Comparison of ENCODE assay signal across 10 cellular contexts in genomic region chr5:136054133-136054996, GRCh38. TPM values are rescaled to one million over a fixed set of nuclear protein-coding genes. Genes with fewer than 3 reads are reported as not detected.
DNase-seq lines count a peak whose midpoint lies in the region; ATAC-seq and TF ChIP-seq lines count a peak whose summit lies in the region.
"Had no signal": no experiment of that assay in that cellular context is flagged by ENCODE, and none has a peak within 500 bp of the region (broad histone marks: within the 10 kb centered on the region; RNA-seq: fewer than 3 reads in every experiment).

No MANE protein-coding gene starts in this region.

- H3K27ac Mint-ChIP-seq in osteocyte (ENCODE audit: unreplicated experiment): peak overlapping the region; percentile 74
- H3K27ac Mint-ChIP-seq in effector memory CD8-positive, alpha-beta T cell: no peak overlapping the region
- H3K27ac Mint-ChIP-seq: activated naive CD4-positive, alpha-beta T cell treated with anti-CD3 and anti-CD28 coated beads, Interleukin-2, amount 50 U/mL, for 72 hours had no signal

- no peak overlapping the region for H3K9ac ChIP-seq in Karpas-422 (ENCODE audit: low read length)

- peaks cover 65% of the 10 kb centered on the region for H3K36me3 ChIP-seq in ACC112 (ENCODE audit: insufficient read depth, low read length)
- H3K36me3 ChIP-seq in MG63: peaks cover 88% of the 10 kb centered on the region
- H3K36me3 ChIP-seq in Karpas-422 (ENCODE audit: insufficient read depth, low read length): no peaks in the 10 kb centered on the region

- H3K79me2 ChIP-seq in ACC112 (ENCODE audit: control insufficient read depth, insufficient read depth, low read length, unreplicated experiment): peaks cover 5% of the 10 kb centered on the region
- H3K79me2 ChIP-seq in Karpas-422 (ENCODE audit: low read length): no peaks in the 10 kb centered on the region

- no peaks in the 10 kb centered on the region for H4K20me1 ChIP-seq in Karpas-422 (ENCODE audit: insufficient read depth, low read depth, low read length)

- H3K27ac ChIP-seq in ACC112 (ENCODE audit: low read depth, low read length) (peak overlapping the region; percentile 89), Karpas-422 (ENCODE audit: low read length) (no peak overlapping the region)

- no peaks in the 10 kb centered on the region for H3K27me3 ChIP-seq in ACC112 (ENCODE audit: insufficient read depth, low read length)
- H3K27me3 ChIP-seq in MG63: no peaks in the 10 kb centered on the region
- no peaks in the 10 kb centered on the region for H3K27me3 ChIP-seq in Karpas-422 (ENCODE audit: low read length)

- no peak for TF ChIP-seq CTCF in osteocyte (IDR thresholded peaks at IDR 0.05)

- no peaks in the 10 kb centered on the region for H3K9me3 ChIP-seq in MG63
- H3K9me3 ChIP-seq in Karpas-422 (ENCODE audit: low read length): no peaks in the 10 kb centered on the region

- H3K4me1 ChIP-seq in ACC112 (ENCODE audit: control insufficient read depth, insufficient read depth, low read length, unreplicated experiment): peaks cover 81% of the 10 kb centered on the region
- H3K4me1 ChIP-seq in Karpas-422 (ENCODE audit: low read length): no peaks in the 10 kb centered on the region

- no peaks in the 10 kb centered on the region for H3K9me3 Mint-ChIP-seq in osteocyte (ENCODE audit: unreplicated experiment)
- H3K9me3 Mint-ChIP-seq in effector memory CD8-positive, alpha-beta T cell: no peaks in the 10 kb centered on the region
- H3K9me3 Mint-ChIP-seq: activated naive CD4-positive, alpha-beta T cell treated with anti-CD3 and anti-CD28 coated beads, Interleukin-2, amount 50 U/mL, for 72 hours had no signal

- no peaks in the 10 kb centered on the region for H3K9me2 ChIP-seq in Karpas-422 (replicated peaks; ENCODE audit: insufficient read depth, low read length)

- peaks cover 58% of the 10 kb centered on the region for H3K4me1 Mint-ChIP-seq in osteocyte (ENCODE audit: unreplicated experiment)
- H3K4me1 Mint-ChIP-seq in effector memory CD8-positive, alpha-beta T cell (ENCODE audit: low read depth in 2 of 2): no peaks in the 10 kb centered on the region

- no peak for ATAC-seq in effector memory CD8-positive, alpha-beta T cell (replicated peaks)

- H3K36me3 Mint-ChIP-seq in osteocyte (ENCODE audit: unreplicated experiment): peaks cover 19% of the 10 kb centered on the region
- H3K36me3 Mint-ChIP-seq in effector memory CD8-positive, alpha-beta T cell (ENCODE audit: insufficient read depth): peaks cover 7% of the 10 kb centered on the region
- H3K36me3 Mint-ChIP-seq: activated naive CD4-positive, alpha-beta T cell treated with anti-CD3 and anti-CD28 coated beads, Interleukin-2, amount 50 U/mL, for 72 hours had no signal

- H3K4me3 Mint-ChIP-seq in osteocyte (ENCODE audit: unreplicated experiment): no peak overlapping the region
- no peak overlapping the region for H3K4me3 Mint-ChIP-seq in effector memory CD8-positive, alpha-beta T cell

- H3K27me3 Mint-ChIP-seq in osteocyte (ENCODE audit: unreplicated experiment): no peaks in the 10 kb centered on the region
- H3K27me3 Mint-ChIP-seq in effector memory CD8-positive, alpha-beta T cell: no peaks in the 10 kb centered on the region

- H3K4me3 ChIP-seq in ACC112 (ENCODE audit: low read depth, low read length) (peak overlapping the region; percentile 7; the same call in 1 of the 2 replicates), MG63 (no peak overlapping the region), Karpas-422 (ENCODE audit: low read length) (no peak overlapping the region)

- DNase-seq in MG63: peak; percentile 79
- peak; percentile 95 for DNase-seq in fibroblast of peridontal ligament (ENCODE audit: extremely low read depth)
- no peak for DNase-seq in osteocyte (ENCODE audit: extremely low spot score, unreplicated experiment)
- DNase-seq in effector memory CD8-positive, alpha-beta T cell: no peak
- DNase-seq in cortex of kidney (lab: John Stamatoyannopoulos, UW): no peak
- DNase-seq in COLO668 (lab: John Stamatoyannopoulos, UW; ENCODE audit: unreplicated experiment): no peak
- DNase-seq in Karpas-422: no peak

- H3K4me2 ChIP-seq in Karpas-422 (ENCODE audit: low read depth, low read length, poor library complexity, severe bottlenecking): no peak overlapping the region

- H2AFZ ChIP-seq in ACC112 (ENCODE audit: low read length, unreplicated experiment): no peak overlapping the region
- no peak overlapping the region for H2AFZ ChIP-seq in Karpas-422 (ENCODE audit: low read length)

RNA-seq across cellular contexts. Expression of gene TGFBI, which starts 25.6 kb away (rescaled TPM):
- 2,057 and 2,194 TPM in 2 replicates for total RNA-seq in MG63 (2014; rRNA removed; shearing (Covaris generic); ENCODE audit: low replicate concordance)
- total RNA-seq in osteocyte: 267 and 343 TPM in 2 replicates
- not detected in 2 replicates for total RNA-seq in Karpas-422 (2014; rRNA removed; shearing (Covaris generic); ENCODE audit: low replicate concordance)
- total RNA-seq: activated naive CD4-positive, alpha-beta T cell treated with anti-CD3 and anti-CD28 coated beads, Interleukin-2, amount 50 U/mL, for 72 hours; OCI-LY7 had no signal

Comparison
In these comparisons a context has a peak if more than half of its experiments do, and no peak if none do; other contexts are left out.
1. DNase-seq: peak in MG63 (single experiment) and fibroblast of peridontal ligament (single experiment); none in osteocyte (single experiment), effector memory CD8-positive, alpha-beta T cell (0 of 3), cortex of kidney (single experiment), COLO668 (single experiment) and Karpas-422 (single experiment).
2. RNA of gene TGFBI, which starts 25.6 kb away (total RNA-seq): 2,057 to 2,194 TPM in MG63 and 267 to 343 TPM in osteocyte; not detected in Karpas-422; every median in the first group is over 100 times any median in the second.